ENCODE assay signal across 9 cellular contexts in the genomic region with DNA sequence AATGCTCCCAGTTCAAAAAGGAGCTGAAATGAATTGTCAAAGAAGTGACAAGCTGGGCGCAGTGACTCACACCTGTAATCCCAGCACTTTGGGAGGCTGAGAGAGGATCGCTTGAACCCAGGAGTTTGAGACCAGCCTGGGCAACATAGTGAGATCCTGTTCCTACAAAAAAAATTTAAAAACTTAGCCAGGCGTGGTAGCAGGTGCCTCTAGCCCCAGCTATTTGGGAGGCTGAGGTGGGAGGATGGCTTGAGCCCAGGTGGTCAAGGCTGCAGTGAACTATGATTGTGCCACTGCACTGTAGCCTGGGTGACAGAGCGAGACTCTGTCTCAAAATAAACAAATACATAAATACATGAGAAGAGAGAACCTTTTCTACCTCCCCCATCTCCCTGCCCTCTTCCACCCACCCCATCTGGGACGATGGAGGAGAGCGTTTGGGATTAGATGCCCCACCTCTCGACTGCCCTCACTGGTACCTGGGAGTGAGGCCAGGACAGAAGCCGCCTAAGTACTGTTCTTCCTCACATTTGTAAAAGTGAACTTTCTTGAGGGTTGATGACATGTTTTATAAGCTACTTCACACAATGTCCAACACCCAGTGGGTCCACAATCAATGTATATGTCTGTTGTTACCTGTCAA. TPM values are rescaled to one million over a fixed set of nuclear protein-coding genes. Genes with fewer than 3 reads are reported as not detected.
A peak's percentile ranks its signal among the peaks of the same experiment; 100 is the strongest.
DNase-seq lines count a peak whose midpoint lies in the region; ATAC-seq and TF ChIP-seq lines count a peak whose summit lies in the region.
"Had no signal": no experiment of that assay in that cellular context is flagged by ENCODE, and none has a peak within 500 bp of the region (broad histone marks: within the 10 kb centered on the region; RNA-seq: fewer than 3 reads in every experiment).

No MANE protein-coding gene starts in this region.

- no peak overlapping the region for H3K27ac Mint-ChIP-seq in GM23338
- peak overlapping the region; percentile 99 for H3K27ac Mint-ChIP-seq in activated T-helper 1 cell treated with anti-CD3 and anti-CD28 coated beads, Interleukin-12 subunit alpha, Interleukin-12 subunit beta, Interleukin-2, Interleukin-4 antibody, amounts not matched to agents 30 ng/mL and 10 ng/mL and 1 ng/mL, durations not matched to agents 14 hours and 24 hours and 36 hours

- no peaks in the 10 kb centered on the region; the same call in 1 of the 3 replicates for H3K36me3 Mint-ChIP-seq in GM23338 (ENCODE audit: low read depth)
- peaks cover 47% of the 10 kb centered on the region for H3K36me3 Mint-ChIP-seq in activated T-helper 1 cell treated with anti-CD3 and anti-CD28 coated beads, Interleukin-12 subunit alpha, Interleukin-12 subunit beta, Interleukin-2, Interleukin-4 antibody, amounts not matched to agents 30 ng/mL and 10 ng/mL and 1 ng/mL, durations not matched to agents 14 hours and 24 hours and 36 hours (ENCODE audit: low read depth)

- TF ChIP-seq CTCF in GM23338 (conservative IDR thresholded peaks at IDR 0.05; ENCODE audit: low read depth in 2 of 2) (no peak), right atrium auricular region (IDR thresholded peaks at IDR 0.05) (no peak), spleen (IDR thresholded peaks at IDR 0.05 in 8 of 11, conservative IDR thresholded peaks at IDR 0.05 in 3 of 11) (no peak), foreskin fibroblast (IDR thresholded peaks at IDR 0.05; ENCODE audit: low read depth, low read length) (no peak)

- no peaks in the 10 kb centered on the region for H3K36me3 ChIP-seq in GM23338 (ENCODE audit: insufficient read depth)
- no peaks in the 10 kb centered on the region for H3K36me3 ChIP-seq in right atrium auricular region
- peaks cover 0 to 17% (median 0%) of the 10 kb centered on the region in 6 donors for H3K36me3 ChIP-seq in spleen

- H3F3A ChIP-seq in GM23338 (replicated peaks; ENCODE audit: low read depth): 0 out of 2 replicates have a peak, but pooled peaks cover 2% of the 10 kb centered on the region

- H3K9me3 ChIP-seq in right atrium auricular region (no peaks in the 10 kb centered on the region), spleen (no peaks in the 10 kb centered on the region)

- peaks cover 35% of the 10 kb centered on the region for H3K79me2 ChIP-seq in GM23338 (replicated peaks; ENCODE audit: insufficient read depth)

- peaks cover 48% of the 10 kb centered on the region for H3K4me1 Mint-ChIP-seq in GM23338
- peaks cover 64% of the 10 kb centered on the region for H3K4me1 Mint-ChIP-seq in activated T-helper 1 cell treated with anti-CD3 and anti-CD28 coated beads, Interleukin-12 subunit alpha, Interleukin-12 subunit beta, Interleukin-2, Interleukin-4 antibody, amounts not matched to agents 30 ng/mL and 10 ng/mL and 1 ng/mL, durations not matched to agents 14 hours and 24 hours and 36 hours (ENCODE audit: low read depth)

- H3K9me2 ChIP-seq in GM23338 (ENCODE audit: insufficient read depth): no peaks in the 10 kb centered on the region

- H3K9me3 Mint-ChIP-seq in GM23338: no peaks in the 10 kb centered on the region; the same call in 2 of the 3 replicates
- no peaks in the 10 kb centered on the region for H3K9me3 Mint-ChIP-seq in activated T-helper 1 cell treated with anti-CD3 and anti-CD28 coated beads, Interleukin-12 subunit alpha, Interleukin-12 subunit beta, Interleukin-2, Interleukin-4 antibody, amounts not matched to agents 30 ng/mL and 10 ng/mL and 1 ng/mL, durations not matched to agents 14 hours and 24 hours and 36 hours

- H3K4me1 ChIP-seq in GM23338 (ENCODE audit: insufficient read depth) (peaks cover 24% of the 10 kb centered on the region), right atrium auricular region (peaks cover 0 to 67% of the 10 kb centered on the region in 2 donors), spleen (peaks cover 50 to 94% (median 83%) of the 10 kb centered on the region in 6 donors)

- peaks cover 19% of the 10 kb centered on the region for H3K27me3 Mint-ChIP-seq in GM23338 (ENCODE audit: insufficient read depth, low read depth, poor library complexity)
- peaks cover 2% of the 10 kb centered on the region for H3K27me3 Mint-ChIP-seq in activated T-helper 1 cell treated with anti-CD3 and anti-CD28 coated beads, Interleukin-12 subunit alpha, Interleukin-12 subunit beta, Interleukin-2, Interleukin-4 antibody, amounts not matched to agents 30 ng/mL and 10 ng/mL and 1 ng/mL, durations not matched to agents 14 hours and 24 hours and 36 hours (ENCODE audit: insufficient read depth)

- no peak overlapping the region for H3K4me3 ChIP-seq in GM23338
- peak overlapping the region in 1 of 2 donors; percentile 75 for H3K4me3 ChIP-seq in right atrium auricular region
- H3K4me3 ChIP-seq in spleen: peak overlapping the region; percentile 62 to 85 (median 80)
- no peak overlapping the region for H3K4me3 ChIP-seq in foreskin fibroblast (ENCODE audit: low read depth in 1 of 2, low read length in 2 of 2)

- H3K27ac ChIP-seq in GM23338 (ENCODE audit: low read depth) (no peak overlapping the region), right atrium auricular region (peak overlapping the region; percentile 90 to 92), spleen (peak overlapping the region; percentile 95 to 100 (median 98))
- H3K27ac ChIP-seq: KMS-11 had no signal

- peak overlapping the region; percentile 86; the same call in 1 of the 3 replicates for H3K4me3 Mint-ChIP-seq in GM23338
- peak overlapping the region; percentile 94 for H3K4me3 Mint-ChIP-seq in activated T-helper 1 cell treated with anti-CD3 and anti-CD28 coated beads, Interleukin-12 subunit alpha, Interleukin-12 subunit beta, Interleukin-2, Interleukin-4 antibody, amounts not matched to agents 30 ng/mL and 10 ng/mL and 1 ng/mL, durations not matched to agents 14 hours and 24 hours and 36 hours

- H3K27me3 ChIP-seq in GM23338 (ENCODE audit: insufficient read depth): peaks cover 17% of the 10 kb centered on the region
- H3K27me3 ChIP-seq in right atrium auricular region: no peaks in the 10 kb centered on the region
- no peaks in the 10 kb centered on the region for H3K27me3 ChIP-seq in spleen (replicated peaks in 1 of 7)

- TF ChIP-seq POLR2A in spleen (IDR thresholded peaks at IDR 0.05): no peak

- no peak for DNase-seq in GM23338 (ENCODE audit: low spot score)
- no peak for DNase-seq in activated T-helper 1 cell treated with anti-CD3 and anti-CD28 coated beads, Interleukin-12 subunit alpha, Interleukin-12 subunit beta, Interleukin-2, Interleukin-4 antibody, amounts not matched to agents 30 ng/mL and 10 ng/mL and 1 ng/mL, durations not matched to agents 14 hours and 24 hours and 36 hours (ENCODE audit: low spot score)
- no peak for DNase-seq in right atrium auricular region (ENCODE audit: low spot score)
- DNase-seq in spleen: peak; percentile 62
- no peak for DNase-seq in foreskin fibroblast
- DNase-seq in EL: no peak
- DNase-seq in AG08396 (ENCODE audit: low spot score): no peak

- ATAC-seq in GM23338 (no peak), GM19467 (IDR thresholded peaks at IDR 0.05; ENCODE audit: unreplicated experiment) (no peak)

- 55 to 80% (median 66%) methylated on average over 7 to 8 of the region's 8 CpGs for WGBS in spleen, 5 donors

- H3K4me2 ChIP-seq in GM23338: no peak overlapping the region
- H3K4me2 ChIP-seq: KMS-11 had no signal

- intact Hi-C loops in activated T-helper 1 cell treated with anti-CD3 and anti-CD28 coated beads, Interleukin-12 subunit alpha, Interleukin-12 subunit beta, Interleukin-2, Interleukin-4 antibody, amounts not matched to agents 30 ng/mL and 10 ng/mL and 1 ng/mL, durations not matched to agents 14 hours and 24 hours and 36 hours (cut with micrococcal nuclease): loop anchor here (5.0 kb wide), 1 partner anchor 1349 kb away; no protein-coding TSS in a partner anchor
- intact Hi-C loops in spleen (cut with DNase I; ENCODE audit: low total_unique reads): loop anchor here (10.0 kb wide), 1 partner anchor 51 kb away; a partner anchor contains a TSS

- no peaks in the 10 kb centered on the region; the same call in 1 of the 2 replicates for H4K20me1 ChIP-seq in GM23338 (replicated peaks; ENCODE audit: insufficient read depth)

- no peak overlapping the region for H2AFZ ChIP-seq in GM23338

TF ChIP-seq in GM23338, 12 proteins besides CTCF, POLR2A, EP300 and RAD21 (continues in another document):
- no peak for TF ChIP-seq CREB1 (CRISPR knock-in tag; IDR thresholded peaks at IDR 0.05; ENCODE audit: low read depth)
- TF ChIP-seq STAT1 (IDR thresholded peaks at IDR 0.05; ENCODE audit: unreplicated experiment): no peak
- TF ChIP-seq JUNB (IDR thresholded peaks at IDR 0.05; ENCODE audit: unreplicated experiment): no peak
- no peak for TF ChIP-seq EZH2phosphoT487 (IDR thresholded peaks at IDR 0.05; ENCODE audit: unreplicated experiment)
- no peak for TF ChIP-seq NANOG (IDR thresholded peaks at IDR 0.05; ENCODE audit: borderline replicate concordance)

RNA-seq across cellular contexts. Expression of a gene that starts 2.4 kb away (rescaled TPM):
- 16.9 and 17.6 TPM in 2 replicates for total RNA-seq in GM23338 (2014; rRNA removed; shearing (Covaris generic))
- polyA plus RNA-seq in GM23338 (2016; fragmentation: Nextera tagmentation; extraction: Ambion mirVana) (5.6 and 6.4 TPM in 2 replicates), spleen (10 to 100 TPM; 39.3 to 55.5 (median 48.9) TPM)
- total RNA-seq in activated T-helper 1 cell treated with anti-CD3 and anti-CD28 coated beads, Interleukin-12 subunit alpha, Interleukin-12 subunit beta, Interleukin-2, Interleukin-4 antibody, amounts not matched to agents 30 ng/mL and 10 ng/mL and 1 ng/mL, durations not matched to agents 14 hours and 24 hours and 36 hours: 288 and 320 TPM in 2 replicates
- total RNA-seq in right atrium auricular region (10 to 100 TPM; 11.9 to 35.5 TPM), spleen (100 to 1,000 TPM in 6 of 7 donors, 10 to 100 TPM in 1; 78.0 to 319 (median 215) TPM)

RNA-seq across cellular contexts. Expression of a gene that starts 47.6 kb away (rescaled TPM):
- total RNA-seq in GM23338 (2014; rRNA removed; shearing (Covaris generic)): 30.6 and 33.9 TPM in 2 replicates
- polyA plus RNA-seq in GM23338 (2016; fragmentation: Nextera tagmentation; extraction: Ambion mirVana) (47.2 and 50.8 TPM in 2 replicates), spleen (10 to 100 TPM; 37.9 to 79.0 (median 41.4) TPM)
- 128 and 134 TPM in 2 replicates for total RNA-seq in activated T-helper 1 cell treated with anti-CD3 and anti-CD28 coated beads, Interleukin-12 subunit alpha, Interleukin-12 subunit beta, Interleukin-2, Interleukin-4 antibody, amounts not matched to agents 30 ng/mL and 10 ng/mL and 1 ng/mL, durations not matched to agents 14 hours and 24 hours and 36 hours
- total RNA-seq in right atrium auricular region (10 to 100 TPM; 24.0 to 35.8 TPM), spleen (10 to 100 TPM; 18.4 to 41.4 (median 31.7) TPM)

Comparison
In these comparisons a context has a peak if more than half of its experiments do, and no peak if none do; other contexts are left out.
1. H3K4me3 ChIP-seq: peak in spleen (8 of 8); none in GM23338 (single experiment) and foreskin fibroblast (0 of 2).